Comparison of ENCODE assay signal across 10 cellular contexts in genomic region chr3:143158549-143158988, GRCh38. TPM values are rescaled to one million over a fixed set of nuclear protein-coding genes. Genes with fewer than 3 reads are reported as not detected.
DNase-seq lines count a peak whose midpoint lies in the region; ATAC-seq, FAIRE-seq and TF ChIP-seq lines count a peak whose summit lies in the region.
"Had no signal": no experiment of that assay in that cellular context is flagged by ENCODE, and none has a peak within 500 bp of the region (broad histone marks: within the 10 kb centered on the region; RNA-seq: fewer than 3 reads in every experiment).

No MANE protein-coding gene starts in this region.

- H3K27me3 ChIP-seq in left lung = no peaks in the 10 kb centered on the region
- no peaks in the 10 kb centered on the region for H3K27me3 ChIP-seq in small intestine (ENCODE audit: control insufficient read depth in 2 of 2, insufficient read depth in 2 of 2, low read length in 2 of 2)

- H3K27ac ChIP-seq in left lung (no peak overlapping the region), small intestine (ENCODE audit: low read depth in 1 of 2, low read length in 1 of 2) (no peak overlapping the region)
- H3K27ac ChIP-seq: SK-N-MC, thoracic aorta had no signal

- peak; percentile 74 for ATAC-seq in GM18505 (IDR thresholded peaks at IDR 0.05; ENCODE audit: unreplicated experiment)
- peak; percentile 89 for ATAC-seq in GM21447 (IDR thresholded peaks at IDR 0.05; ENCODE audit: unreplicated experiment)
- ATAC-seq in HG03460 (IDR thresholded peaks at IDR 0.05; ENCODE audit: unreplicated experiment) = peak; percentile 84
- peak; percentile 50 for ATAC-seq in left lung

- intact Hi-C loops in left lung (cut with DNase I) = no loop called here

- H3K4me3 ChIP-seq in left lung (no peak overlapping the region), small intestine (ENCODE audit: low read depth in 1 of 2, low read length in 2 of 2) (no peak overlapping the region)
- H3K4me3 ChIP-seq: SK-N-MC, thoracic aorta had no signal

- TF ChIP-seq POLR2A in GM18505 (IDR thresholded peaks at IDR 0.05; ENCODE audit: borderline replicate concordance, extremely low read depth, insufficient read depth, insufficient read length) = no peak

- H3K9me3 ChIP-seq in left lung = no peaks in the 10 kb centered on the region
- no peaks in the 10 kb centered on the region for H3K9me3 ChIP-seq in small intestine (ENCODE audit: control insufficient read depth, low read depth)
- H3K9me3 ChIP-seq: thoracic aorta had no signal

- TF ChIP-seq CTCF in left lung (IDR thresholded peaks at IDR 0.05) = no peak

- no peaks in the 10 kb centered on the region for H3K36me3 ChIP-seq in left lung
- H3K36me3 ChIP-seq in small intestine (ENCODE audit: control insufficient read depth in 2 of 2, insufficient read depth in 2 of 2, low read length in 2 of 2) = no peaks in the 10 kb centered on the region
- H3K36me3 ChIP-seq: thoracic aorta had no signal

- FAIRE-seq in small intestine (lab: Jason Lieb, UNC) = no peak

- WGBS in small intestine, 3 donors = 40 to 53% (median 44%) methylated on average over 2 of the region's 2 CpGs

- DNase-seq in left lung = no peak
- no peak for DNase-seq in small intestine
- no peak for DNase-seq in effector CD8-positive, alpha-beta T cell (lab: John Stamatoyannopoulos, UW)
- DNase-seq in NCI-H128 (lab: John Stamatoyannopoulos, UW; ENCODE audit: unreplicated experiment) = no peak
- DNase-seq in HuH-7 (ENCODE audit: low spot score) = no peak

- H3K4me1 ChIP-seq in left lung = peaks cover 0 to 15% of the 10 kb centered on the region in 2 donors
- H3K4me1 ChIP-seq in small intestine (ENCODE audit: control insufficient read depth in 2 of 2, insufficient read depth in 1 of 2, low read depth in 1 of 2, low read length in 1 of 2) = no peaks in the 10 kb centered on the region

RNA-seq across cellular contexts. Expression of gene CHST2, which starts 39.0 kb away (rescaled TPM):
- total RNA-seq in left lung = 1 to 10 TPM; 6.1 to 7.7 TPM
- 1 to 10 TPM in 1 of 3 donors, under 1 TPM in 1, not detected in 1; 0.81 to 2.2 TPM for polyA plus RNA-seq in small intestine
